In genomic region chr6:33124525-33124901, GRCh38 we compare ENCODE assay signal across 22 cellular contexts. TPM values are rescaled to one million over a fixed set of nuclear protein-coding genes. Genes with fewer than 3 reads are reported as not detected.
"Had no signal": no experiment of that assay in that cellular context is flagged by ENCODE, and none has a peak within 500 bp of the region (broad histone marks: within the 10 kb centered on the region; RNA-seq: fewer than 3 reads in every experiment).

No MANE protein-coding gene starts in this region.

- H3K36me3 ChIP-seq: lower lobe of right lung, neural progenitor cell, spleen, transverse colon had no signal

- H3K4me1 ChIP-seq: lower lobe of right lung, neural progenitor cell, spleen, testis, transverse colon had no signal

- H3K9ac ChIP-seq: neural progenitor cell had no signal

- H3K27me3 ChIP-seq: neural progenitor cell, spleen, testis, transverse colon had no signal

- DNase-seq: activated B cell treated with CpG ODN at 0.5 μM for 24 hours; activated CD4-positive, alpha-beta T cell treated with anti-CD3 and anti-CD28 coated beads, Interleukin-2, amount 50 U/mL, for 1 hour; activated CD8-positive, alpha-beta T cell treated with anti-CD3 and anti-CD28 coated beads for 36 hours; activated naive CD8-positive, alpha-beta T cell treated with anti-CD3 and anti-CD28 coated beads, Interleukin-2, amount 50 U/mL, for 24 hours; activated T-cell treated with anti-CD3 and anti-CD28 coated beads, Interleukin-2, amount 50 U/mL, for 48 hours; central memory CD4-positive, alpha-beta T cell; foreskin fibroblast; head of caudate nucleus; hippocampal formation; kidney glomerular epithelial cell; lower lobe of right lung; mesenchymal stem cell; natural killer cell; occipital lobe; right cardiac atrium; spleen; stimulated activated naive CD4-positive, alpha-beta T cell; T-helper 2 cell; testis; transverse colon had no signal

- H3K27ac ChIP-seq: lower lobe of right lung, neural progenitor cell, spleen, testis, transverse colon had no signal

- H3K4me3 ChIP-seq: lower lobe of right lung, neural progenitor cell, spleen, transverse colon had no signal

- H2AFZ ChIP-seq: neural progenitor cell had no signal

- H3K9me3 ChIP-seq: lower lobe of right lung, testis had no signal

- H3K4me2 ChIP-seq: neural progenitor cell had no signal

RNA-seq across cellular contexts. Expression of gene HLA-DPA1, which starts 51.1 kb away (rescaled TPM):
- total RNA-seq: endothelial cell of umbilical vein had no signal
